9 cellular contexts compared by ENCODE assay signal in genomic region chr13:100735494-100735893, GRCh38.
"Had no signal": no experiment of that assay in that cellular context is flagged by ENCODE, and none has a peak within 500 bp of the region (broad histone marks: within the 10 kb centered on the region; RNA-seq: fewer than 3 reads in every experiment).

No MANE protein-coding gene starts in this region.

- H3K4me1 ChIP-seq: HAP-1 had no signal

- H3K4me3 ChIP-seq: HAP-1 had no signal

- H3K4me2 ChIP-seq: KMS-11 had no signal

- H3K27ac ChIP-seq: KMS-11 had no signal

- H3K36me3 ChIP-seq: HAP-1 had no signal

- ATAC-seq: HCT116 had no signal

- DNase-seq: GOT3, H7, HFFc6, KBM-7 had no signal

- H3K9me3 ChIP-seq: HAP-1 had no signal

- H3K9ac ChIP-seq: KMS-11 had no signal

- H3K4me3 Mint-ChIP-seq: HFFc6, IgD-negative memory B cell had no signal

- H3K36me3 Mint-ChIP-seq: IgD-negative memory B cell had no signal

- H3K4me1 Mint-ChIP-seq: IgD-negative memory B cell had no signal

- H3K27ac Mint-ChIP-seq: HFFc6, IgD-negative memory B cell had no signal

- FAIRE-seq: HTR-8/SVneo had no signal
